Comparison of ENCODE assay signal across 24 cellular contexts in genomic region chr22:35459423-35459894, GRCh38. TPM values are rescaled to one million over a fixed set of nuclear protein-coding genes. Genes with fewer than 3 reads are reported as not detected.
DNase-seq lines count a peak whose midpoint lies in the region; ATAC-seq and TF ChIP-seq lines count a peak whose summit lies in the region.
"Had no signal": no experiment of that assay in that cellular context is flagged by ENCODE, and none has a peak within 500 bp of the region (broad histone marks: within the 10 kb centered on the region; RNA-seq: fewer than 3 reads in every experiment).

No MANE protein-coding gene starts in this region.

- H3K4me3 Mint-ChIP-seq in nephron progenitor cell: no peak overlapping the region
- no peak overlapping the region for H3K4me3 Mint-ChIP-seq in CD4-positive, alpha-beta memory T cell
- H3K4me3 Mint-ChIP-seq: CD14-positive monocyte; CD4-positive, alpha-beta T cell had no signal

- H3K4me1 ChIP-seq in Panc1 (ENCODE audit: control insufficient read depth, insufficient read depth, low read length): no peaks in the 10 kb centered on the region
- H3K4me1 ChIP-seq in CD4-positive, alpha-beta memory T cell (ENCODE audit: insufficient read depth, low read length): no peaks in the 10 kb centered on the region
- H3K4me1 ChIP-seq: A549, BE2C, Caco-2 had no signal

- in situ Hi-C loops in Panc1 (cut with HindIII; ENCODE audit: low pct_unique_long_range_greater_than_20kb, low sequenced_read_pairs): no loop called here

- H3K9me3 ChIP-seq in Panc1 (ENCODE audit: control insufficient read depth, insufficient read depth, low read depth, low read length): no peaks in the 10 kb centered on the region
- no peaks in the 10 kb centered on the region for H3K9me3 ChIP-seq in CD4-positive, alpha-beta memory T cell (ENCODE audit: control insufficient read depth in 1 of 2, low read length in 2 of 2)
- H3K9me3 ChIP-seq: A549, BE2C, Caco-2 had no signal

- TF ChIP-seq CTCF in Panc1 (IDR thresholded peaks at IDR 0.05) (no peak), nephron progenitor cell (IDR thresholded peaks at IDR 0.05) (no peak)

- peak; percentile 21 for DNase-seq in NCI-H146 (lab: John Stamatoyannopoulos, UW)
- DNase-seq in NCI-H146 treated with DMSO at 0.1 percent for 48 hours (lab: John Stamatoyannopoulos, UW; ENCODE audit: unreplicated experiment): no peak
- peak; percentile 53 to 74 for DNase-seq in NCI-H526 (lab: John Stamatoyannopoulos, UW)
- no peak for DNase-seq in Panc1 (ENCODE audit: low read depth, low spot score)
- no peak for DNase-seq in nephron progenitor cell
- no peak for DNase-seq in CD4-positive, alpha-beta memory T cell
- no peak for DNase-seq in NCI-H446 treated with DMSO at 0.1 percent for 48 hours (lab: John Stamatoyannopoulos, UW)
- no peak for DNase-seq in activated CD4-positive, alpha-beta T cell treated with anti-CD3 and anti-CD28 coated beads, Interleukin-2, amount 50 U/mL, for 1 hour
- DNase-seq: 8988T; ACHN; AML-193; BE2C; Caco-2; CD4-positive, alpha-beta T cell; DMS79; EL; GDM1; GM23248; H7; HCEC 1CT had no signal

- POLR2A ChIA-PET in Panc1 (lab: Charles Lee): no interaction called here
- POLR2A ChIA-PET in CD4-positive, alpha-beta memory T cell (lab: Charles Lee; ENCODE audit: partially characterized antibody): no interaction called here

- H3K27me3 ChIP-seq in Panc1 (ENCODE audit: control insufficient read depth, insufficient read depth, low read length): no peaks in the 10 kb centered on the region
- no peaks in the 10 kb centered on the region for H3K27me3 ChIP-seq in CD4-positive, alpha-beta memory T cell (ENCODE audit: insufficient read depth, low read length)
- H3K27me3 ChIP-seq: BE2C; BLaER1 treated with 17β-estradiol and CSF1 and Interleukin-3, amounts not matched to agents 10 nM and 100 nM had no signal

- peaks cover 26% of the 10 kb centered on the region for H3K4me1 Mint-ChIP-seq in nephron progenitor cell
- no peaks in the 10 kb centered on the region for H3K4me1 Mint-ChIP-seq in CD4-positive, alpha-beta memory T cell

- no peak overlapping the region for H3K27ac ChIP-seq in Panc1 (ENCODE audit: low read length)
- H3K27ac ChIP-seq in CD4-positive, alpha-beta memory T cell (ENCODE audit: low read depth, low read length): no peak overlapping the region
- H3K27ac ChIP-seq: A549, GM23248 had no signal

- intact Hi-C loops in Panc1 (cut with micrococcal nuclease; ENCODE audit: unreplicated experiment): no loop called here
- intact Hi-C loops in CD4-positive, alpha-beta memory T cell (cut with micrococcal nuclease): no loop called here

- H3K4me3 ChIP-seq in Panc1 (ENCODE audit: low read depth in 2 of 2, low read length in 2 of 2): no peak overlapping the region
- H3K4me3 ChIP-seq in CD4-positive, alpha-beta memory T cell (ENCODE audit: low read length in 2 of 2): no peak overlapping the region
- H3K4me3 ChIP-seq: A549; BLaER1 treated with 17β-estradiol and CSF1 and Interleukin-3, amounts not matched to agents 10 nM and 100 nM; GM12878; GM23248 had no signal

- no peaks in the 10 kb centered on the region for H3K36me3 ChIP-seq in Panc1 (ENCODE audit: control insufficient read depth, insufficient read depth, low read length)
- no peaks in the 10 kb centered on the region for H3K36me3 ChIP-seq in CD4-positive, alpha-beta memory T cell (ENCODE audit: insufficient read depth, low read length)
- H3K36me3 ChIP-seq: BE2C had no signal

- H3K27me3 Mint-ChIP-seq in nephron progenitor cell (ENCODE audit: low read depth, poor library complexity): peaks cover 21% of the 10 kb centered on the region
- no peaks in the 10 kb centered on the region for H3K27me3 Mint-ChIP-seq in CD4-positive, alpha-beta memory T cell
- H3K27me3 Mint-ChIP-seq: CD4-positive, alpha-beta T cell had no signal

- CTCF ChIA-PET in Panc1 (lab: Charles Lee): no interaction called here
- CTCF ChIA-PET in CD4-positive, alpha-beta memory T cell (lab: Charles Lee; ENCODE audit: partially characterized antibody): no interaction called here

- peaks cover 7% of the 10 kb centered on the region for H3K36me3 Mint-ChIP-seq in nephron progenitor cell (ENCODE audit: low read depth)
- H3K36me3 Mint-ChIP-seq in CD4-positive, alpha-beta memory T cell: peaks cover 0 to 6% of the 10 kb centered on the region in 2 donors

- peak; percentile 39; the same call in 1 of the 2 replicates for ATAC-seq in Panc1
- ATAC-seq: GM12878 had no signal

- peaks cover 3% of the 10 kb centered on the region for H3K9me3 Mint-ChIP-seq in nephron progenitor cell
- H3K9me3 Mint-ChIP-seq in CD4-positive, alpha-beta memory T cell: peaks cover 0 to 3% (median 0%) of the 10 kb centered on the region in 8 donors

- BruUV-seq in Panc1 (replicated peaks; lab: Mats Ljungman, UMichigan): no TSS peak

- H3K27ac Mint-ChIP-seq in nephron progenitor cell: peak overlapping the region; percentile 72
- H3K27ac Mint-ChIP-seq in CD4-positive, alpha-beta memory T cell: peak overlapping the region in 1 of 7 donors; percentile 25
- H3K27ac Mint-ChIP-seq: CD14-positive monocyte; CD4-positive, alpha-beta T cell had no signal

RNA-seq across cellular contexts. Expression of gene MCM5, which starts 59.5 kb away (rescaled TPM):
- total RNA-seq in Panc1 (2021; ENCODE audit: unreplicated experiment): 122 TPM
- polyA plus RNA-seq in Panc1 (2012; ENCODE audit: insufficient read length): 119 TPM
- 10 to 100 TPM; 48.5 to 58.1 TPM for total RNA-seq in CD4-positive, alpha-beta memory T cell
- polyA plus RNA-seq in CD4-positive, alpha-beta memory T cell: 10 to 100 TPM; 22.0 to 26.9 TPM

Comparison
In these comparisons a context has a peak if more than half of its experiments do, and no peak if none do; other contexts are left out.
1. DNase-seq: peak in NCI-H146 (single experiment) and NCI-H526 (2 of 2); none in NCI-H146 treated with DMSO at 0.1 percent for 48 hours (single experiment), Panc1 (single experiment), nephron progenitor cell (single experiment), CD4-positive, alpha-beta memory T cell (0 of 5), NCI-H446 treated with DMSO at 0.1 percent for 48 hours (single experiment) and activated CD4-positive, alpha-beta T cell treated with anti-CD3 and anti-CD28 coated beads, Interleukin-2, amount 50 U/mL, for 1 hour (single experiment).